ENCODE assay signal across 1 cellular context in the genomic region with DNA sequence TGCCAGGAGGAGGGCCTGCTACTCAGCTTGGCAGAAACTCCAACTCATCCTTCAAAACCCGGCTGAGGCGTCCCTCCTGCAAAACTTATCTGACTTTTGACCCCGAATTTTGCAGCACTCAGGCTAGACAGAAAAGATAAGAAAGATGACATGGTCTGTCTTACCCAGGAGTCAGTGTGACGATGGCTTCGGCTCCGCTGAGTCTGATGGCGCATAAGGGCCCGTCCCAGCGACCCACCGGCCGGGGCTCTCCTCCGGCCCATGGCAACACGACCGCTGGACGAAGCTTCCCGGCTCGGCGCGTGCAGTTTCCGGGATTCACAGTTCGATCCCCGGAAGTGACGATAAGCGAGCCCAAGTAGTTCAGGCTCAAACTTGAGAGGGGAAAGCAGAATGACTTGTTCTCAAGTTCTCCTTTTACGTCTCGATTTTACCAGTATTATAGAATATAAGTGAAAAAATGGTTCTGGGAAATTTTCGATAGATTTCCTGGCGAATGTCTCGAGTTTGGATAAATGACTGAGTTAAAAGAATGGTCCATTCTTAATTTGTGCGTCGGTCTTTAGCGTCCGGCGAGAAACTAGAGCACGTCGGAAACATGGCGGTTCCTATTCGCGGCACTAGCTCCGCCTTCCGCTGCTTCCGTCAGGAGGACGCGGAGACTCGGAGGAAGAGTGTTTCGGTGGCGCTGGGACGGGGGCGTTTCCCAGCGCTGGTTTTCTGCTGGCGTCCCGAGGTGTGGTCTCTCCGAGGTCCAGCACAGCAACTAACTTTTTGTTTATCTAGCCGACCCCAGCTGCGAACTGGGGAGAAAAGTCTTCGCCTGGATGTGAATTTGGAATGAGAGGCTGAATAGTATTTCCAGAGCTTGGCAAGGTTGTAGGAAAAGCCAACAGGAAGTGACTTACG.
A peak's percentile ranks its signal among the peaks of the same experiment; 100 is the strongest.
TF ChIP-seq lines count a peak whose summit lies in the region.

LSG1 (minus strand) TSS at position 292 of the 909 bp plus-strand sequence; CDS start at position 263, 29 bp downstream.

TF ChIP-seq in HepG2, 621 proteins besides CTCF, POLR2A, EP300 and RAD21 (continued from another document and continues in another):
- TF ChIP-seq MIER3 (CRISPR knock-in tag; IDR thresholded peaks at IDR 0.05; ENCODE audit: borderline replicate concordance) (peak; percentile 86; the same call in 1 of the 2 replicates), FOXC1 (CRISPR knock-in tag; IDR thresholded peaks at IDR 0.05; ENCODE audit: borderline replicate concordance) (peak; percentile 45; the same call in 1 of the 2 replicates), MEIS2 (CRISPR knock-in tag; IDR thresholded peaks at IDR 0.05) (peak; percentile 54; the same call in 1 of the 2 replicates), YY1 (IDR thresholded peaks at IDR 0.05; ENCODE audit: insufficient read depth, insufficient replicate concordance, low read depth, low read length) (peak; percentile 94), SNAI1 (CRISPR knock-in tag; IDR thresholded peaks at IDR 0.05; ENCODE audit: borderline replicate concordance) (0 out of 2 replicates have a peak, but pooled peaks have one; percentile 43), ZSCAN25 (CRISPR knock-in tag; IDR thresholded peaks at IDR 0.05) (peak; percentile 23; the same call in 1 of the 2 replicates), HNRNPL (IDR thresholded peaks at IDR 0.05; ENCODE audit: low read depth, low read length) (no peak), ZNF782 (CRISPR knock-in tag; IDR thresholded peaks at IDR 0.05; ENCODE audit: borderline replicate concordance) (peak; percentile 13; the same call in 1 of the 2 replicates), SMYD3 (CRISPR knock-in tag; IDR thresholded peaks at IDR 0.05) (0 out of 2 replicates have a peak, but pooled peaks have one; percentile 58), ZNF557 (CRISPR knock-in tag; IDR thresholded peaks at IDR 0.05) (no peak), ETV5 (CRISPR knock-in tag; IDR thresholded peaks at IDR 0.05; ENCODE audit: borderline replicate concordance) (peak; percentile 80), ZNF350 (CRISPR knock-in tag; IDR thresholded peaks at IDR 0.05; ENCODE audit: borderline replicate concordance, low read depth) (peak; percentile 75; the same call in 1 of the 2 replicates), ZNF414 (CRISPR knock-in tag; IDR thresholded peaks at IDR 0.05) (peak; percentile 79), ZNF441 (CRISPR knock-in tag; IDR thresholded peaks at IDR 0.05; ENCODE audit: borderline replicate concordance) (no peak), ATF7 (IDR thresholded peaks at IDR 0.05) (0 out of 2 replicates have a peak, but pooled peaks have one; percentile 27), ATF7 (CRISPR knock-in tag; IDR thresholded peaks at IDR 0.05) (no peak), PATZ1 (CRISPR knock-in tag; IDR thresholded peaks at IDR 0.05) (peak; percentile 59), ZSCAN21 (CRISPR knock-in tag; IDR thresholded peaks at IDR 0.05; ENCODE audit: borderline replicate concordance) (peak; percentile 50; the same call in 1 of the 2 replicates), ASH2L (IDR thresholded peaks at IDR 0.05; ENCODE audit: insufficient read length, low read depth, low read length) (peak; percentile 99), HBP1 (CRISPR knock-in tag; IDR thresholded peaks at IDR 0.05; ENCODE audit: low read depth) (peak; percentile 60), ZNF639 (CRISPR knock-in tag; conservative IDR thresholded peaks at IDR 0.05) (peak; percentile 74), ARHGAP35 (CRISPR knock-in tag; IDR thresholded peaks at IDR 0.05; ENCODE audit: borderline replicate concordance) (peak; percentile 24; the same call in 1 of the 2 replicates), MAX (IDR thresholded peaks at IDR 0.05) (peak; percentile 83), RFX1 (IDR thresholded peaks at IDR 0.05) (peak; percentile 21; the same call in 1 of the 2 replicates), ZNF3 (CRISPR knock-in tag; IDR thresholded peaks at IDR 0.05) (0 out of 2 replicates have a peak, but pooled peaks have one; percentile 10), FOXK2 (IDR thresholded peaks at IDR 0.05) (peak; percentile 89), ELF4 (CRISPR knock-in tag; IDR thresholded peaks at IDR 0.05; ENCODE audit: borderline replicate concordance) (peak; percentile 97), ZBTB20 (CRISPR knock-in tag; IDR thresholded peaks at IDR 0.05; ENCODE audit: borderline replicate concordance, low read depth) (0 out of 2 replicates have a peak, but pooled peaks have one; percentile 47), MEF2D (CRISPR knock-in tag; IDR thresholded peaks at IDR 0.05) (peak; percentile 74; the same call in 1 of the 2 replicates), ZNF33A (CRISPR knock-in tag; IDR thresholded peaks at IDR 0.05; ENCODE audit: borderline replicate concordance) (peak; percentile 86; the same call in 1 of the 2 replicates), GABPB1 (CRISPR knock-in tag; IDR thresholded peaks at IDR 0.05) (peak; percentile 96)
- TF ChIP-seq, protein P1, sequence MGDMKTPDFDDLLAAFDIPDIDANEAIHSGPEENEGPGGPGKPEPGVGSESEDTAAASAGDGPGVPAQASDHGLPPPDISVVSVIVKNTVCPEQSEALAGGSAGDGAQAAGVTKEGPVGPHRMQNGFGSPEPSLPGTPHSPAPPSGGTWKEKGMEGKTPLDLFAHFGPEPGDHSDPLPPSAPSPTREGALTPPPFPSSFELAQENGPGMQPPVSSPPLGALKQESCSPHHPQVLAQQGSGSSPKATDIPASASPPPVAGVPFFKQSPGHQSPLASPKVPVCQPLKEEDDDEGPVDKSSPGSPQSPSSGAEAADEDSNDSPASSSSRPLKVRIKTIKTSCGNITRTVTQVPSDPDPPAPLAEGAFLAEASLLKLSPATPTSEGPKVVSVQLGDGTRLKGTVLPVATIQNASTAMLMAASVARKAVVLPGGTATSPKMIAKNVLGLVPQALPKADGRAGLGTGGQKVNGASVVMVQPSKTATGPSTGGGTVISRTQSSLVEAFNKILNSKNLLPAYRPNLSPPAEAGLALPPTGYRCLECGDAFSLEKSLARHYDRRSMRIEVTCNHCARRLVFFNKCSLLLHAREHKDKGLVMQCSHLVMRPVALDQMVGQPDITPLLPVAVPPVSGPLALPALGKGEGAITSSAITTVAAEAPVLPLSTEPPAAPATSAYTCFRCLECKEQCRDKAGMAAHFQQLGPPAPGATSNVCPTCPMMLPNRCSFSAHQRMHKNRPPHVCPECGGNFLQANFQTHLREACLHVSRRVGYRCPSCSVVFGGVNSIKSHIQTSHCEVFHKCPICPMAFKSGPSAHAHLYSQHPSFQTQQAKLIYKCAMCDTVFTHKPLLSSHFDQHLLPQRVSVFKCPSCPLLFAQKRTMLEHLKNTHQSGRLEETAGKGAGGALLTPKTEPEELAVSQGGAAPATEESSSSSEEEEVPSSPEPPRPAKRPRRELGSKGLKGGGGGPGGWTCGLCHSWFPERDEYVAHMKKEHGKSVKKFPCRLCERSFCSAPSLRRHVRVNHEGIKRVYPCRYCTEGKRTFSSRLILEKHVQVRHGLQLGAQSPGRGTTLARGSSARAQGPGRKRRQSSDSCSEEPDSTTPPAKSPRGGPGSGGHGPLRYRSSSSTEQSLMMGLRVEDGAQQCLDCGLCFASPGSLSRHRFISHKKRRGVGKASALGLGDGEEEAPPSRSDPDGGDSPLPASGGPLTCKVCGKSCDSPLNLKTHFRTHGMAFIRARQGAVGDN (CRISPR knock-in tag; IDR thresholded peaks at IDR 0.05) = peak; percentile 84
- TF ChIP-seq, protein P2, sequence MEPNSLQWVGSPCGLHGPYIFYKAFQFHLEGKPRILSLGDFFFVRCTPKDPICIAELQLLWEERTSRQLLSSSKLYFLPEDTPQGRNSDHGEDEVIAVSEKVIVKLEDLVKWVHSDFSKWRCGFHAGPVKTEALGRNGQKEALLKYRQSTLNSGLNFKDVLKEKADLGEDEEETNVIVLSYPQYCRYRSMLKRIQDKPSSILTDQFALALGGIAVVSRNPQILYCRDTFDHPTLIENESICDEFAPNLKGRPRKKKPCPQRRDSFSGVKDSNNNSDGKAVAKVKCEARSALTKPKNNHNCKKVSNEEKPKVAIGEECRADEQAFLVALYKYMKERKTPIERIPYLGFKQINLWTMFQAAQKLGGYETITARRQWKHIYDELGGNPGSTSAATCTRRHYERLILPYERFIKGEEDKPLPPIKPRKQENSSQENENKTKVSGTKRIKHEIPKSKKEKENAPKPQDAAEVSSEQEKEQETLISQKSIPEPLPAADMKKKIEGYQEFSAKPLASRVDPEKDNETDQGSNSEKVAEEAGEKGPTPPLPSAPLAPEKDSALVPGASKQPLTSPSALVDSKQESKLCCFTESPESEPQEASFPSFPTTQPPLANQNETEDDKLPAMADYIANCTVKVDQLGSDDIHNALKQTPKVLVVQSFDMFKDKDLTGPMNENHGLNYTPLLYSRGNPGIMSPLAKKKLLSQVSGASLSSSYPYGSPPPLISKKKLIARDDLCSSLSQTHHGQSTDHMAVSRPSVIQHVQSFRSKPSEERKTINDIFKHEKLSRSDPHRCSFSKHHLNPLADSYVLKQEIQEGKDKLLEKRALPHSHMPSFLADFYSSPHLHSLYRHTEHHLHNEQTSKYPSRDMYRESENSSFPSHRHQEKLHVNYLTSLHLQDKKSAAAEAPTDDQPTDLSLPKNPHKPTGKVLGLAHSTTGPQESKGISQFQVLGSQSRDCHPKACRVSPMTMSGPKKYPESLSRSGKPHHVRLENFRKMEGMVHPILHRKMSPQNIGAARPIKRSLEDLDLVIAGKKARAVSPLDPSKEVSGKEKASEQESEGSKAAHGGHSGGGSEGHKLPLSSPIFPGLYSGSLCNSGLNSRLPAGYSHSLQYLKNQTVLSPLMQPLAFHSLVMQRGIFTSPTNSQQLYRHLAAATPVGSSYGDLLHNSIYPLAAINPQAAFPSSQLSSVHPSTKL (CRISPR knock-in tag; IDR thresholded peaks at IDR 0.05) = peak; percentile 57
- TF ChIP-seq, protein P3, sequence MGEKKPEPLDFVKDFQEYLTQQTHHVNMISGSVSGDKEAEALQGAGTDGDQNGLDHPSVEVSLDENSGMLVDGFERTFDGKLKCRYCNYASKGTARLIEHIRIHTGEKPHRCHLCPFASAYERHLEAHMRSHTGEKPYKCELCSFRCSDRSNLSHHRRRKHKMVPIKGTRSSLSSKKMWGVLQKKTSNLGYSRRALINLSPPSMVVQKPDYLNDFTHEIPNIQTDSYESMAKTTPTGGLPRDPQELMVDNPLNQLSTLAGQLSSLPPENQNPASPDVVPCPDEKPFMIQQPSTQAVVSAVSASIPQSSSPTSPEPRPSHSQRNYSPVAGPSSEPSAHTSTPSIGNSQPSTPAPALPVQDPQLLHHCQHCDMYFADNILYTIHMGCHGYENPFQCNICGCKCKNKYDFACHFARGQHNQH (CRISPR knock-in tag; IDR thresholded peaks at IDR 0.05) = peak; percentile 94
- TF ChIP-seq, protein P4, sequence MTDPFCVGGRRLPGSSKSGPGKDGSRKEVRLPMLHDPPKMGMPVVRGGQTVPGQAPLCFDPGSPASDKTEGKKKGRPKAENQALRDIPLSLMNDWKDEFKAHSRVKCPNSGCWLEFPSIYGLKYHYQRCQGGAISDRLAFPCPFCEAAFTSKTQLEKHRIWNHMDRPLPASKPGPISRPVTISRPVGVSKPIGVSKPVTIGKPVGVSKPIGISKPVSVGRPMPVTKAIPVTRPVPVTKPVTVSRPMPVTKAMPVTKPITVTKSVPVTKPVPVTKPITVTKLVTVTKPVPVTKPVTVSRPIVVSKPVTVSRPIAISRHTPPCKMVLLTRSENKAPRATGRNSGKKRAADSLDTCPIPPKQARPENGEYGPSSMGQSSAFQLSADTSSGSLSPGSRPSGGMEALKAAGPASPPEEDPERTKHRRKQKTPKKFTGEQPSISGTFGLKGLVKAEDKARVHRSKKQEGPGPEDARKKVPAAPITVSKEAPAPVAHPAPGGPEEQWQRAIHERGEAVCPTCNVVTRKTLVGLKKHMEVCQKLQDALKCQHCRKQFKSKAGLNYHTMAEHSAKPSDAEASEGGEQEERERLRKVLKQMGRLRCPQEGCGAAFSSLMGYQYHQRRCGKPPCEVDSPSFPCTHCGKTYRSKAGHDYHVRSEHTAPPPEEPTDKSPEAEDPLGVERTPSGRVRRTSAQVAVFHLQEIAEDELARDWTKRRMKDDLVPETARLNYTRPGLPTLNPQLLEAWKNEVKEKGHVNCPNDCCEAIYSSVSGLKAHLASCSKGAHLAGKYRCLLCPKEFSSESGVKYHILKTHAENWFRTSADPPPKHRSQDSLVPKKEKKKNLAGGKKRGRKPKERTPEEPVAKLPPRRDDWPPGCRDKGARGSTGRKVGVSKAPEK (CRISPR knock-in tag; IDR thresholded peaks at IDR 0.05; ENCODE audit: borderline replicate concordance) = 0 out of 2 replicates have a peak, but pooled peaks have one; percentile 53
